Comparison of ENCODE assay signal across 1 cellular context in the genomic region with DNA sequence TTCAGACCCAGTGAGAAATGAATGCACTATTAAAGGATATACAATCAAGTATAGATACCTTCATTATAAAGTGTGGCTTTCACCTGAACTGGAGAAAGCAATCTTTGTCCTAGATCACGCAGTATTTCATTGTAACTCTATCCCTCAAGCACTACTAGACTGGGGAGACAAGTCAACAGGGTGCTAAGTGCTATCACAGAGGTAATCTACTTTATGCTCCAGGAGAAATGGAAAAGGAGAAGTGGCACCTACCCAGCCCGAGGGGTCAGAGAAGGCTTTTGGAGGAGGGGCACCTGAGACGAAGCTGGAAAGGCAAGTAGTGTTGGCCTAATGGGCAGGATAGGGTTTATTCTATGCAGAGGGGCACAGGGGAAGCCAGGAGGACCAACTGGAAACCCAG.
TF ChIP-seq lines count a peak whose summit lies in the region.

No MANE protein-coding gene starts in this region.

TF ChIP-seq in K562, 482 proteins besides CTCF, POLR2A, EP300 and RAD21:
- TF ChIP-seq ARID1B (IDR thresholded peaks at IDR 0.05) (no peak), SPI1 (IDR thresholded peaks at IDR 0.05; ENCODE audit: borderline replicate concordance, low read depth, low read length) (peak; percentile 83)
